ENCODE assay signal across 21 cellular contexts in the genomic region with DNA sequence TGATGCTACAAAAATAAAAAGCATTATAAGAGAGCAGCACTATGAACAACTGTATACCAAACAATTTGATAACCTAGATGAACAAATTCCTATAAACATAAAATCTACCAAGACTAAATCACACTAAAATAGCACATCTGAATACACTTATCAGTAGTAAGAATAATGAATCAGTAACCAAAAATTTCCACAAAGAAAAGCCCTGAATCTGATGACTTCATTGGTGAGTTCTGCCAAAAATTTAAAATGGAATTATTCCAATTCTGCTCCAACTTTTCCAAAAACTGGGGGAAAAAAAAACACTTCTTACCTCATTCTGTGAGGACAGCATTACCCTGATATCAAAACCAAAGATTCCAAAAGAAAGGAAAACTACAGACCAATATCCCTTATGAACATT.
DNase-seq lines count a peak whose midpoint lies in the region; ATAC-seq and TF ChIP-seq lines count a peak whose summit lies in the region.
"Had no signal": no experiment of that assay in that cellular context is flagged by ENCODE, and none has a peak within 500 bp of the region (broad histone marks: within the 10 kb centered on the region; RNA-seq: fewer than 3 reads in every experiment).

No MANE protein-coding gene starts in this region.

- no peak for TF ChIP-seq CTCF in body of pancreas (IDR thresholded peaks at IDR 0.05)

- no peak overlapping the region for H3K4me3 ChIP-seq in body of pancreas
- H3K4me3 ChIP-seq: breast epithelium, esophagus squamous epithelium, Peyer's patch, SJCRH30, upper lobe of right lung had no signal

- no peaks in the 10 kb centered on the region for H3K27me3 ChIP-seq in body of pancreas
- H3K27me3 ChIP-seq: breast epithelium, esophagus squamous epithelium, Peyer's patch, SJCRH30, upper lobe of right lung had no signal

- H3K36me3 ChIP-seq in body of pancreas (replicated peaks in 1 of 2; ENCODE audit: insufficient read depth in 1 of 2, low read depth in 2 of 2): no peaks in the 10 kb centered on the region
- H3K36me3 ChIP-seq: breast epithelium, esophagus squamous epithelium, Peyer's patch, SJCRH30, upper lobe of right lung had no signal

- intact Hi-C loops in body of pancreas (cut with DNase I): no loop called here

- no peaks in the 10 kb centered on the region for H3K9me3 ChIP-seq in body of pancreas
- H3K9me3 ChIP-seq: breast epithelium, esophagus squamous epithelium, Peyer's patch, SJCRH30, upper lobe of right lung had no signal

- no peak overlapping the region for H3K27ac ChIP-seq in body of pancreas
- H3K27ac ChIP-seq: breast epithelium, C4-2B, esophagus squamous epithelium, Peyer's patch, SJCRH30, upper lobe of right lung had no signal

- ATAC-seq in GM21825 (IDR thresholded peaks at IDR 0.05; ENCODE audit: unreplicated experiment) (no peak), HG03045 (IDR thresholded peaks at IDR 0.05; ENCODE audit: unreplicated experiment) (no peak), body of pancreas (no peak)
- ATAC-seq: activated CD8-positive, alpha-beta T cell treated with anti-CD3 and anti-CD28 coated beads, Interleukin-2, amount 10 ng/mL, durations not matched to agents 7 days and 5 days; upper lobe of right lung had no signal

- no peaks in the 10 kb centered on the region for H3K4me1 ChIP-seq in body of pancreas
- H3K4me1 ChIP-seq: breast epithelium, esophagus squamous epithelium, Peyer's patch, SJCRH30, upper lobe of right lung had no signal

- no peak for TF ChIP-seq POLR2A in body of pancreas (IDR thresholded peaks at IDR 0.05)

- DNase-seq in AG20443 (ENCODE audit: low spot score) (peak; percentile 21), LHCN-M2 (ENCODE audit: low read depth) (peak; percentile 21), dedifferentiated amniotic fluid mesenchymal stem cell (ENCODE audit: extremely low spot score) (peak; percentile 36), non-pigmented ciliary epithelial cell (ENCODE audit: low read depth) (peak; percentile 15), body of pancreas (no peak), NCI-H146 (lab: John Stamatoyannopoulos, UW) (no peak)
- DNase-seq: activated CD4-positive, CD25-positive, alpha-beta regulatory T cell treated with anti-CD3 and anti-CD28 coated beads, Interleukin-2, amount 50 U/mL, for 72 hours; activated CD8-positive, alpha-beta T cell treated with anti-CD3 and anti-CD28 coated beads, Interleukin-2, amount 10 ng/mL, durations not matched to agents 7 days and 5 days; activated gamma-delta T cell; cortex of kidney; endodermal cell; esophagus squamous epithelium; NCI-H1436 treated with DMSO at 0.1 percent for 48 hours; NCI-H510A treated with DMSO at 0.1 percent for 48 hours; Peyer's patch; SJCRH30; upper lobe of right lung had no signal

Comparison
In these comparisons a context has a peak if more than half of its experiments do, and no peak if none do; other contexts are left out.
1. DNase-seq: peak in AG20443 (single experiment), LHCN-M2 (single experiment), dedifferentiated amniotic fluid mesenchymal stem cell (single experiment) and non-pigmented ciliary epithelial cell (single experiment); none in body of pancreas (0 of 4) and NCI-H146 (single experiment).